In the genomic region with DNA sequence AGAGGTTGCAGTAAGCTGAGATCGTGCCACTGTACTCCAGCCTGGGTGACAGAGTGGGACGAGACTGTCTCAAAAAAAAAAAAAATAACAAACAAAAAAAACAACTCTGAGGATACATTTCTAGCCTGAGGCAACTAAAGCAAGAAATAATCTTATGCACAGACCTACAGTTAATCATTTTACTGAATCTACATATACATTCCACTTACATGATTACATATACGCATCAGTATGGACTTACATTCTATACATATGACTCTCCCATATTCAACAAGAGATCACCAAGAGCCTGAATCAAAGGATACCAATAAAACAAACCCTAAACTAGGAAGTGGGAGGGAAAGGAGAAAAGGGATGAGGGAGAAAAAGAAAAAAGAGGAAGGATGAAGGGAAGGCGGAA, we compare ENCODE assay signal across 1 cellular context.
A peak's percentile ranks its signal among the peaks of the same experiment; 100 is the strongest.
TF ChIP-seq lines count a peak whose summit lies in the region.

No MANE protein-coding gene starts in this region.

TF ChIP-seq in K562, 482 proteins besides CTCF, POLR2A, EP300 and RAD21:
- TF ChIP-seq MAZ (CRISPR knock-in tag; conservative IDR thresholded peaks at IDR 0.05 in 1 of 2, IDR thresholded peaks at IDR 0.05 in 1 of 2) (peak in 1 of 2 experiments; percentile 20; a peak in 1 of 4 replicates), ARID1B (IDR thresholded peaks at IDR 0.05) (no peak), CSDE1 (IDR thresholded peaks at IDR 0.05) (0 out of 4 replicates have a peak, but pooled peaks of 1 of the 2 experiments have one; percentile 62), HDAC8 (tag; IDR thresholded peaks at IDR 0.05) (no peak)
- TF ChIP-seq, protein P1, sequence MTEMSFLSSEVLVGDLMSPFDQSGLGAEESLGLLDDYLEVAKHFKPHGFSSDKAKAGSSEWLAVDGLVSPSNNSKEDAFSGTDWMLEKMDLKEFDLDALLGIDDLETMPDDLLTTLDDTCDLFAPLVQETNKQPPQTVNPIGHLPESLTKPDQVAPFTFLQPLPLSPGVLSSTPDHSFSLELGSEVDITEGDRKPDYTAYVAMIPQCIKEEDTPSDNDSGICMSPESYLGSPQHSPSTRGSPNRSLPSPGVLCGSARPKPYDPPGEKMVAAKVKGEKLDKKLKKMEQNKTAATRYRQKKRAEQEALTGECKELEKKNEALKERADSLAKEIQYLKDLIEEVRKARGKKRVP (CRISPR knock-in tag; IDR thresholded peaks at IDR 0.05): no peak
